In the genomic region with DNA sequence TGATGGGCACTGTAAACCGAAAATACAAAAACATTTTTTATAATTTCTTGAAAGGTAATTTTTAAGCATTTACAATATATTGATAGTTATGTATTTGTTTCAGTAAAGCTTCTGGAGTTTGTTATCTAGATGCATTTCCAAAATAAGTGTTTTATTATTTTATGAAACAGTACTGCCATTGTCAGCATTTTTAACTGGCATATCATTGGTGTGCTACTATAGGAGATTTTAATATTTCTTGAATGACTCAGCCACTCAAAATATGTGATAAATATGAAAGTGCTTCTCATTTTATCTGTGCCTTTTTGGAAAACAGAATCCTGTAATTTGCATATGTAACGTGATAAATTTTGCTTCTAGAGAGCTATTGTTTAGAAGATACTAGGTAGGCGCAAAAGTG, we compare ENCODE assay signal across 22 cellular contexts.
DNase-seq lines count a peak whose midpoint lies in the region; ATAC-seq, FAIRE-seq and TF ChIP-seq lines count a peak whose summit lies in the region.
"Had no signal": no experiment of that assay in that cellular context is flagged by ENCODE, and none has a peak within 500 bp of the region (broad histone marks: within the 10 kb centered on the region; RNA-seq: fewer than 3 reads in every experiment).

No MANE protein-coding gene starts in this region.

- no peak overlapping the region for H3K9ac ChIP-seq in adipocyte (ENCODE audit: low read length)

- intact Hi-C loops in natural killer cell (cut with micrococcal nuclease) = no loop called here
- intact Hi-C loops in testis (cut with DNase I; ENCODE audit: low total_unique reads) = no loop called here

- peak; percentile 55 for FAIRE-seq in A204.1 (lab: Jason Lieb, UNC)
- FAIRE-seq: GM19239 had no signal

- DNase-seq in HCEC 1CT = peak; percentile 36
- peak; percentile 40 for DNase-seq in adipocyte (ENCODE audit: low read depth)
- peak; percentile 12 for DNase-seq in fibroblast of peridontal ligament (ENCODE audit: extremely low read depth)
- no peak for DNase-seq in natural killer cell
- no peak for DNase-seq in NCI-H2081 (lab: John Stamatoyannopoulos, UW)
- DNase-seq in testis = no peak
- no peak for DNase-seq in NCI-H82 (lab: John Stamatoyannopoulos, UW)
- DNase-seq: 8988T, DMS 273 treated with DMSO at 0.1 percent for 48 hours, H7, MV-4-11, NCI-H1436, NCI-H2029, NCI-H2171 treated with DMSO at 0.1 percent for 48 hours, NCI-H446 treated with DMSO at 0.1 percent for 48 hours, NCI-H748 treated with DMSO at 0.1 percent for 48 hours, Peyer's patch had no signal

- H3K4me3 ChIP-seq in adipocyte (ENCODE audit: low read length) (no peak overlapping the region), testis (no peak overlapping the region)
- H3K4me3 ChIP-seq: Peyer's patch, SK-N-MC had no signal

- H3K27ac ChIP-seq in testis = no peak overlapping the region
- H3K27ac ChIP-seq: C4-2B, Peyer's patch, SK-N-MC had no signal

- H3K9me3 ChIP-seq in adipocyte (ENCODE audit: control insufficient read depth, low read length) (no peaks in the 10 kb centered on the region), testis (no peaks in the 10 kb centered on the region)
- H3K9me3 ChIP-seq: Peyer's patch had no signal

- no peak for TF ChIP-seq POLR2A in testis (IDR thresholded peaks at IDR 0.05)

- H3K4me1 ChIP-seq in adipocyte (ENCODE audit: control insufficient read depth, insufficient read depth, low read length) (no peaks in the 10 kb centered on the region), testis (no peaks in the 10 kb centered on the region)
- H3K4me1 ChIP-seq: Peyer's patch had no signal

- no peak overlapping the region for H3K4me3 Mint-ChIP-seq in natural killer cell

- H3K36me3 ChIP-seq in adipocyte (ENCODE audit: control insufficient read depth, insufficient read depth, low read length, severe bottlenecking) (peaks cover 27% of the 10 kb centered on the region), testis (ENCODE audit: low read depth, missing control alignments) (no peaks in the 10 kb centered on the region)

- 88 to 95% methylated on average over 3 of the region's 3 CpGs for WGBS in testis, 2 donors

- no peaks in the 10 kb centered on the region for H3K4me1 Mint-ChIP-seq in natural killer cell

- ATAC-seq in natural killer cell = no peak
- ATAC-seq: Right ventricle myocardium inferior had no signal

- no peak overlapping the region for H3K27ac Mint-ChIP-seq in natural killer cell

- no peaks in the 10 kb centered on the region for H3K27me3 Mint-ChIP-seq in natural killer cell (ENCODE audit: low read depth in 2 of 2)

- TF ChIP-seq CTCF in natural killer cell (IDR thresholded peaks at IDR 0.05) = no peak
- TF ChIP-seq CTCF in testis (IDR thresholded peaks at IDR 0.05) = no peak

- H3K9me3 Mint-ChIP-seq in natural killer cell = no peaks in the 10 kb centered on the region

- no peaks in the 10 kb centered on the region for H3K36me3 Mint-ChIP-seq in natural killer cell

- H3K27me3 ChIP-seq in adipocyte (replicated peaks; ENCODE audit: control insufficient read depth, insufficient read depth, low read length) = no peaks in the 10 kb centered on the region
- H3K27me3 ChIP-seq in testis = no peaks in the 10 kb centered on the region
- H3K27me3 ChIP-seq: Peyer's patch had no signal

Comparison
In these comparisons a context has a peak if more than half of its experiments do, and no peak if none do; other contexts are left out.
1. DNase-seq: peak in HCEC 1CT (single experiment), adipocyte (single experiment) and fibroblast of peridontal ligament (single experiment); none in natural killer cell (single experiment), NCI-H2081 (0 of 2), testis (single experiment) and NCI-H82 (single experiment).